18 cellular contexts compared by ENCODE assay signal in genomic region chr5:170078458-170078857, GRCh38. TPM values are rescaled to one million over a fixed set of nuclear protein-coding genes. Genes with fewer than 3 reads are reported as not detected.
DNase-seq lines count a peak whose midpoint lies in the region; ATAC-seq and TF ChIP-seq lines count a peak whose summit lies in the region.
"Had no signal": no experiment of that assay in that cellular context is flagged by ENCODE, and none has a peak within 500 bp of the region (broad histone marks: within the 10 kb centered on the region; RNA-seq: fewer than 3 reads in every experiment).

No MANE protein-coding gene starts in this region.

- no peaks in the 10 kb centered on the region for H3K27me3 ChIP-seq in sigmoid colon

- H3K27me3 Mint-ChIP-seq in activated CD4-positive, alpha-beta T cell treated with anti-CD3 and anti-CD28 coated beads for 36 hours: no peaks in the 10 kb centered on the region
- no peaks in the 10 kb centered on the region for H3K27me3 Mint-ChIP-seq in activated CD4-positive, alpha-beta T cell treated with anti-CD3 and anti-CD28 coated beads, Interleukin-2, amount 10 ng/mL, durations not matched to agents 24 days and 14 days
- H3K27me3 Mint-ChIP-seq in activated T-cell treated with anti-CD3 and anti-CD28 coated beads, Interleukin-2, amount 50 U/mL, for 24 hours: no peaks in the 10 kb centered on the region
- H3K27me3 Mint-ChIP-seq in activated T-helper 17 cell treated with anti-CD3 and anti-CD28 coated beads, Interleukin-2, amount 50 U/mL, for 72 hours: no peaks in the 10 kb centered on the region
- H3K27me3 Mint-ChIP-seq in neural crest cell (ENCODE audit: low read depth): peaks cover 22% of the 10 kb centered on the region
- peaks cover 0 to 3% (median 0%) of the 10 kb centered on the region in 3 donors for H3K27me3 Mint-ChIP-seq in immature natural killer cell (ENCODE audit: low read depth in 3 of 3)
- H3K27me3 Mint-ChIP-seq: CD4-positive, alpha-beta T cell had no signal

- no peaks in the 10 kb centered on the region for H3K9me3 ChIP-seq in sigmoid colon
- H3K9me3 ChIP-seq: A549, Caco-2, HAP-1 had no signal

- no peak overlapping the region for H3K4me3 Mint-ChIP-seq in activated CD4-positive, alpha-beta T cell treated with anti-CD3 and anti-CD28 coated beads for 36 hours
- no peak overlapping the region for H3K4me3 Mint-ChIP-seq in activated CD4-positive, alpha-beta T cell treated with anti-CD3 and anti-CD28 coated beads, Interleukin-2, amount 10 ng/mL, durations not matched to agents 24 days and 14 days
- H3K4me3 Mint-ChIP-seq in activated T-cell treated with anti-CD3 and anti-CD28 coated beads, Interleukin-2, amount 50 U/mL, for 24 hours: no peak overlapping the region
- no peak overlapping the region for H3K4me3 Mint-ChIP-seq in activated T-helper 17 cell treated with anti-CD3 and anti-CD28 coated beads, Interleukin-2, amount 50 U/mL, for 72 hours
- H3K4me3 Mint-ChIP-seq in neural crest cell: no peak overlapping the region
- no peak overlapping the region for H3K4me3 Mint-ChIP-seq in immature natural killer cell
- H3K4me3 Mint-ChIP-seq: CD4-positive, alpha-beta T cell had no signal

- no peak overlapping the region for H3K4me3 ChIP-seq in sigmoid colon
- H3K4me3 ChIP-seq: A549, GM23248, HAP-1 had no signal

- H3K4me1 Mint-ChIP-seq in activated CD4-positive, alpha-beta T cell treated with anti-CD3 and anti-CD28 coated beads for 36 hours: peaks cover 22% of the 10 kb centered on the region
- H3K4me1 Mint-ChIP-seq in activated CD4-positive, alpha-beta T cell treated with anti-CD3 and anti-CD28 coated beads, Interleukin-2, amount 10 ng/mL, durations not matched to agents 24 days and 14 days: peaks cover 2% of the 10 kb centered on the region
- H3K4me1 Mint-ChIP-seq in activated T-cell treated with anti-CD3 and anti-CD28 coated beads, Interleukin-2, amount 50 U/mL, for 24 hours (ENCODE audit: low read depth): peaks cover 14% of the 10 kb centered on the region
- H3K4me1 Mint-ChIP-seq in activated T-helper 17 cell treated with anti-CD3 and anti-CD28 coated beads, Interleukin-2, amount 50 U/mL, for 72 hours: peaks cover 13% of the 10 kb centered on the region
- H3K4me1 Mint-ChIP-seq in neural crest cell: no peaks in the 10 kb centered on the region
- no peaks in the 10 kb centered on the region for H3K4me1 Mint-ChIP-seq in immature natural killer cell

- peak overlapping the region; percentile 30 for H3K27ac Mint-ChIP-seq in activated CD4-positive, alpha-beta T cell treated with anti-CD3 and anti-CD28 coated beads for 36 hours
- H3K27ac Mint-ChIP-seq in activated CD4-positive, alpha-beta T cell treated with anti-CD3 and anti-CD28 coated beads, Interleukin-2, amount 10 ng/mL, durations not matched to agents 24 days and 14 days: no peak overlapping the region
- H3K27ac Mint-ChIP-seq in activated T-cell treated with anti-CD3 and anti-CD28 coated beads, Interleukin-2, amount 50 U/mL, for 24 hours: peak overlapping the region; percentile 51
- peak overlapping the region; percentile 69 for H3K27ac Mint-ChIP-seq in activated T-helper 17 cell treated with anti-CD3 and anti-CD28 coated beads, Interleukin-2, amount 50 U/mL, for 72 hours
- H3K27ac Mint-ChIP-seq in neural crest cell (ENCODE audit: unreplicated experiment) (peak overlapping the region; percentile 17), immature natural killer cell (no peak overlapping the region)
- H3K27ac Mint-ChIP-seq: CD4-positive, alpha-beta T cell had no signal

- peaks cover 74% of the 10 kb centered on the region for H3K36me3 Mint-ChIP-seq in activated CD4-positive, alpha-beta T cell treated with anti-CD3 and anti-CD28 coated beads for 36 hours (ENCODE audit: low read depth)
- H3K36me3 Mint-ChIP-seq in activated CD4-positive, alpha-beta T cell treated with anti-CD3 and anti-CD28 coated beads, Interleukin-2, amount 10 ng/mL, durations not matched to agents 24 days and 14 days (ENCODE audit: low read depth): peaks cover 75% of the 10 kb centered on the region
- peaks cover 93% of the 10 kb centered on the region for H3K36me3 Mint-ChIP-seq in activated T-cell treated with anti-CD3 and anti-CD28 coated beads, Interleukin-2, amount 50 U/mL, for 24 hours (ENCODE audit: low read depth)
- peaks cover 98% of the 10 kb centered on the region for H3K36me3 Mint-ChIP-seq in activated T-helper 17 cell treated with anti-CD3 and anti-CD28 coated beads, Interleukin-2, amount 50 U/mL, for 72 hours (ENCODE audit: low read depth)
- H3K36me3 Mint-ChIP-seq in neural crest cell (ENCODE audit: low read depth) (no peaks in the 10 kb centered on the region), immature natural killer cell (peaks cover 23 to 77% (median 47%) of the 10 kb centered on the region in 3 donors)

- DNase-seq in activated CD4-positive, alpha-beta T cell treated with anti-CD3 and anti-CD28 coated beads for 36 hours: no peak
- DNase-seq in activated CD4-positive, alpha-beta T cell treated with anti-CD3 and anti-CD28 coated beads, Interleukin-2, amount 10 ng/mL, durations not matched to agents 24 days and 14 days: no peak
- DNase-seq in activated T-cell treated with anti-CD3 and anti-CD28 coated beads, Interleukin-2, amount 50 U/mL, for 24 hours: no peak
- no peak for DNase-seq in activated T-cell treated with anti-CD3 and anti-CD28 coated beads, Interleukin-2, amount 50 U/mL, for 1 hour
- DNase-seq in neural crest cell (ENCODE audit: low read depth, low spot score) (no peak), sigmoid colon (no peak), immature natural killer cell (no peak)
- DNase-seq: AML-193; Caco-2; CD4-positive, alpha-beta T cell; GM23248 had no signal

- H3K4me1 ChIP-seq in sigmoid colon: no peaks in the 10 kb centered on the region
- H3K4me1 ChIP-seq: A549, Caco-2, HAP-1 had no signal

- CTCF ChIA-PET in activated CD4-positive, alpha-beta T cell treated with anti-CD3 and anti-CD28 coated beads for 36 hours (lab: Charles Lee): interaction anchor here (2.9 kb wide), 1 partner anchor 8 kb away, joined by 8 read pairs; no protein-coding TSS in a partner anchor

- no peak for TF ChIP-seq EP300 in sigmoid colon (IDR thresholded peaks at IDR 0.05)

- no peak for TF ChIP-seq POLR2A in sigmoid colon (IDR thresholded peaks at IDR 0.05)

- POLR2A ChIA-PET in activated CD4-positive, alpha-beta T cell treated with anti-CD3 and anti-CD28 coated beads for 36 hours (lab: Charles Lee): no interaction called here

- H3K27ac ChIP-seq in sigmoid colon: no peak overlapping the region
- H3K27ac ChIP-seq: 22Rv1, A549, C4-2B, GM23248 had no signal

- no peaks in the 10 kb centered on the region for H3K36me3 ChIP-seq in sigmoid colon
- H3K36me3 ChIP-seq: HAP-1 had no signal

- H3K9me3 Mint-ChIP-seq in activated CD4-positive, alpha-beta T cell treated with anti-CD3 and anti-CD28 coated beads for 36 hours (ENCODE audit: low read depth): no peaks in the 10 kb centered on the region
- no peaks in the 10 kb centered on the region for H3K9me3 Mint-ChIP-seq in activated CD4-positive, alpha-beta T cell treated with anti-CD3 and anti-CD28 coated beads, Interleukin-2, amount 10 ng/mL, durations not matched to agents 24 days and 14 days
- H3K9me3 Mint-ChIP-seq in activated T-cell treated with anti-CD3 and anti-CD28 coated beads, Interleukin-2, amount 50 U/mL, for 24 hours: no peaks in the 10 kb centered on the region
- no peaks in the 10 kb centered on the region for H3K9me3 Mint-ChIP-seq in activated T-helper 17 cell treated with anti-CD3 and anti-CD28 coated beads, Interleukin-2, amount 50 U/mL, for 72 hours
- no peaks in the 10 kb centered on the region for H3K9me3 Mint-ChIP-seq in neural crest cell
- H3K9me3 Mint-ChIP-seq in immature natural killer cell: no peaks in the 10 kb centered on the region
- H3K9me3 Mint-ChIP-seq: CD4-positive, alpha-beta T cell had no signal

- ATAC-seq in activated CD4-positive, alpha-beta T cell treated with anti-CD3 and anti-CD28 coated beads for 36 hours: peak; percentile 54
- ATAC-seq in activated T-helper 17 cell treated with anti-CD3 and anti-CD28 coated beads, Interleukin-2, amount 50 U/mL, for 72 hours (replicated peaks): peak; percentile 55
- ATAC-seq: A549 had no signal

- TF ChIP-seq CTCF in neural crest cell (conservative IDR thresholded peaks at IDR 0.05) (no peak), sigmoid colon (IDR thresholded peaks at IDR 0.05) (no peak)

- intact Hi-C loops in activated CD4-positive, alpha-beta T cell treated with anti-CD3 and anti-CD28 coated beads for 36 hours (cut with DNase I, micrococcal nuclease): no loop called here
- intact Hi-C loops in activated CD4-positive, alpha-beta T cell treated with anti-CD3 and anti-CD28 coated beads, Interleukin-2, amount 10 ng/mL, durations not matched to agents 24 days and 14 days (cut with micrococcal nuclease): no loop called here
- intact Hi-C loops in sigmoid colon (cut with DNase I): no loop called here

- WGBS in sigmoid colon, 2 donors: 63 to 85% methylated on average over 3 of the region's 3 CpGs

RNA-seq across cellular contexts. Expression of gene FOXI1, which starts 27.2 kb away (rescaled TPM):
- not detected for total RNA-seq in activated CD4-positive, alpha-beta T cell treated with anti-CD3 and anti-CD28 coated beads for 36 hours
- total RNA-seq in activated CD4-positive, alpha-beta T cell treated with anti-CD3 and anti-CD28 coated beads, Interleukin-2, amount 10 ng/mL, durations not matched to agents 24 days and 14 days: 0.09 TPM in 1 of 2 replicates, not detected in the other
- not detected for total RNA-seq in activated T-helper 17 cell treated with anti-CD3 and anti-CD28 coated beads, Interleukin-2, amount 50 U/mL, for 72 hours
- total RNA-seq in neural crest cell (not detected in 2 replicates), sigmoid colon (not detected)
- polyA plus RNA-seq in sigmoid colon (under 1 TPM in 1 of 3 donors, not detected in 2; 0.06 TPM), immature natural killer cell (not detected)
- total RNA-seq: GM23248, H4 had no signal
- polyA plus RNA-seq: A549, BJ, GM23248 had no signal

Comparison
In these comparisons a context has a peak if more than half of its experiments do, and no peak if none do; other contexts are left out.
1. H3K27ac Mint-ChIP-seq: peak in activated CD4-positive, alpha-beta T cell treated with anti-CD3 and anti-CD28 coated beads for 36 hours (single experiment), activated T-cell treated with anti-CD3 and anti-CD28 coated beads, Interleukin-2, amount 50 U/mL, for 24 hours (single experiment), activated T-helper 17 cell treated with anti-CD3 and anti-CD28 coated beads, Interleukin-2, amount 50 U/mL, for 72 hours (single experiment) and neural crest cell (single experiment); none in activated CD4-positive, alpha-beta T cell treated with anti-CD3 and anti-CD28 coated beads, Interleukin-2, amount 10 ng/mL, durations not matched to agents 24 days and 14 days (single experiment) and immature natural killer cell (0 of 6).